25 cellular contexts compared by ENCODE assay signal in the genomic region with DNA sequence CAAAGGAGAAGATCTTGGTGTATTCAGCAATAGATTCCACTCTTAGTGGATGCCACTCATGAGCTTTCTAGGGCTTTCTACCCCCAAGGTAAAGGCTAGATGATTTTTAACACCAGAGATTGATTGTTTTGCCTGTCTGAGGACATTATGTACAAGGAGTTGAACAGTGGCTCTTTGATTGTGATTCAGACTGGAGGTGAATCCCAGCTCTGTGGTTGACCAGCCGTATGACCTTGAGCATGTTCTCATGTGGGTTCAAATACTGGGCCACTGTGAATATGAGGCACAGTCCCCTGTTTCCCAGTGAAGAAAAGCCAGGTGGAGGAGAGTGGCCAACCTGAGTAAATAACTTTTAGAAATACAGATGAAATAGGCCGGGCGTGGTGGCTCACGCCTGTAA.
"Had no signal": no experiment of that assay in that cellular context is flagged by ENCODE, and none has a peak within 500 bp of the region (broad histone marks: within the 10 kb centered on the region; RNA-seq: fewer than 3 reads in every experiment).

No MANE protein-coding gene starts in this region.

- DNase-seq: effector CD8-positive, alpha-beta T cell; endodermal cell; foreskin keratinocyte; glutamatergic neuron; hypothalamus; immature natural killer cell; mesenchymal stem cell; mucosa of descending colon; naive B cell; pancreas; sigmoid colon; stimulated activated CD4-positive, alpha-beta T cell treated with anti-CD3 and anti-CD28 coated beads, Interleukin-2, amount 100 ng/mL, for 24 hours; stimulated activated CD4-positive, alpha-beta T cell treated with anti-CD3 and anti-CD28 coated beads, Interleukin-4, amount 100 ng/mL, for 24 hours; stimulated activated naive CD4-positive, alpha-beta T cell treated with Interleukin-2 at 50 U/mL for 16 hours; stomach; upper lobe of left lung had no signal

- H3K4me1 ChIP-seq: foreskin keratinocyte, pancreas, sigmoid colon, stomach, vagina had no signal

- ATAC-seq: esophagus mucosa; foreskin keratinocyte; mucosa of descending colon; natural killer cell treated with Interleukin-12 subunit alpha and Interleukin-12 subunit beta and Interleukin-15 and Interleukin-18, amount 100 ng/mL, for 72 hours; pancreas; stimulated activated effector memory CD8-positive, alpha-beta T cell treated with anti-CD3 and anti-CD28 coated beads, Interleukin-12 subunit alpha, Interleukin-12 subunit beta, amount 100 ng/mL, for 72 hours had no signal

- H3K27ac ChIP-seq: epithelial cell of prostate, foreskin keratinocyte, neutrophil, pancreas, sigmoid colon, stomach, tibial nerve, upper lobe of left lung, vagina had no signal

- H3K27me3 ChIP-seq: foreskin keratinocyte, neutrophil, pancreas, sigmoid colon, stomach, tibial nerve, upper lobe of left lung, vagina had no signal

- H3K9me3 ChIP-seq: mucosa of descending colon, neutrophil, pancreas, sigmoid colon, tibial nerve, upper lobe of left lung, vagina had no signal

- H3K4me3 ChIP-seq: mucosa of descending colon, pancreas, sigmoid colon, stomach, tibial nerve, upper lobe of left lung, vagina had no signal

- FAIRE-seq: colon, keratinocyte, pancreas had no signal
